15 cellular contexts compared by ENCODE assay signal in the genomic region with DNA sequence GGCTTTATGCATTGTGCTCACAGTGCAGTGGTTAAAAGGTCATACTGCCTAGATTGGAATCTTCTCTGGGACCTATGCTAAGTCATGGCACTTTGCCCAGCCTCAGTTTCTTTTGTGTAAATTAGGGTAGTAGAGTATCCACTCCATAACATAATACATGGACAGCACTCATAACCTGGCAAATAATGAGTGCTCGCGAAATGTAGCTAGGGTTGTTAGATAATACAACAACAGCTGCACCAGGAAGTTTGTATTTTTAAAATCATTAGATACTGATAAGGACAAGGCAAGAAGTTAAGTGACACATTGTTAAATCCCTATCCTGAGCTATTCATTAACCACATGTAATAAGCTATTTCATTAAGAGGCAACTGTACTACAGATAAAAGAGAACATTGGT. TPM values are rescaled to one million over a fixed set of nuclear protein-coding genes. Genes with fewer than 3 reads are reported as not detected.
DNase-seq lines count a peak whose midpoint lies in the region; ATAC-seq lines count a peak whose summit lies in the region.
"Had no signal": no experiment of that assay in that cellular context is flagged by ENCODE, and none has a peak within 500 bp of the region (broad histone marks: within the 10 kb centered on the region; RNA-seq: fewer than 3 reads in every experiment).

No MANE protein-coding gene starts in this region.

- no peak for ATAC-seq in HG03139 (IDR thresholded peaks at IDR 0.05; ENCODE audit: unreplicated experiment)
- no peak for ATAC-seq in GM18907 (IDR thresholded peaks at IDR 0.05; ENCODE audit: unreplicated experiment)
- ATAC-seq: SK-N-SH treated with all-trans-retinoic acid at 6 μM for 48 hours had no signal

- DNase-seq in DMS53 (lab: John Stamatoyannopoulos, UW) (peak; percentile 21), DMS53 treated with DMSO at 0.1 percent for 48 hours (lab: John Stamatoyannopoulos, UW; ENCODE audit: unreplicated experiment) (no peak), LoVo (ENCODE audit: low spot score) (peak; percentile 34), kidney tubule cell (ENCODE audit: low spot score) (peak; percentile 24), renal cortical epithelial cell (ENCODE audit: low read depth) (peak; percentile 49), COLO668 (lab: John Stamatoyannopoulos, UW; ENCODE audit: unreplicated experiment) (no peak)
- DNase-seq: NCI-H1048, NCI-H187, NCI-H510A treated with DMSO at 0.1 percent for 48 hours, Peyer's patch, Right ventricle myocardium superior had no signal

RNA-seq across cellular contexts. Expression of a gene that starts 13.8 kb away (rescaled TPM):
- total RNA-seq in renal cortical epithelial cell, result 10.2 and 17.8 TPM in 2 replicates
- total RNA-seq: T-helper 1 cell treated with Interleukin-12 subunit alpha and Interleukin-12 subunit beta and Interleukin-4 antibody, amounts not matched to agents 30 ng/mL and 1 ng/mL, for 36 hours had no signal

Comparison
In these comparisons a context has a peak if more than half of its experiments do, and no peak if none do; other contexts are left out.
1. DNase-seq: peak in DMS53 (single experiment), LoVo (single experiment), kidney tubule cell (single experiment) and renal cortical epithelial cell (single experiment); none in DMS53 treated with DMSO at 0.1 percent for 48 hours (single experiment) and COLO668 (single experiment).